ENCODE assay signal across 1 cellular context in genomic region chr15:85542488-85542887, GRCh38.
TF ChIP-seq lines count a peak whose summit lies in the region.

No MANE protein-coding gene starts in this region.

TF ChIP-seq in H1, 55 proteins besides CTCF, POLR2A, EP300 and RAD21 (continued from another document):
- no peak for TF ChIP-seq CHD7 (IDR thresholded peaks at IDR 0.05; ENCODE audit: insufficient replicate concordance, low read length)
- no peak for TF ChIP-seq TAF1 (IDR thresholded peaks at IDR 0.05; ENCODE audit: low read depth, low read length)
